21 cellular contexts compared by ENCODE assay signal in genomic region chr1:96746440-96747223, GRCh38. TPM values are rescaled to one million over a fixed set of nuclear protein-coding genes. Genes with fewer than 3 reads are reported as not detected.
A peak's percentile ranks its signal among the peaks of the same experiment; 100 is the strongest.
DNase-seq lines count a peak whose midpoint lies in the region; ATAC-seq, FAIRE-seq and TF ChIP-seq lines count a peak whose summit lies in the region.
"Had no signal": no experiment of that assay in that cellular context is flagged by ENCODE, and none has a peak within 500 bp of the region (broad histone marks: within the 10 kb centered on the region; RNA-seq: fewer than 3 reads in every experiment).

No MANE protein-coding gene starts in this region.

- H3K27me3 ChIP-seq in MG63 = no peaks in the 10 kb centered on the region

- no peaks in the 10 kb centered on the region for H3K4me1 Mint-ChIP-seq in activated naive CD4-positive, alpha-beta T cell treated with anti-CD3 and anti-CD28 coated beads, Interleukin-2, amount 10 ng/mL, durations not matched to agents 7 days and 5 days
- peaks cover 9% of the 10 kb centered on the region for H3K4me1 Mint-ChIP-seq in memory B cell
- peaks cover 25% of the 10 kb centered on the region for H3K4me1 Mint-ChIP-seq in progenitor cell of endocrine pancreas (ENCODE audit: low read depth)

- H3K27me3 Mint-ChIP-seq in activated naive CD4-positive, alpha-beta T cell treated with anti-CD3 and anti-CD28 coated beads, Interleukin-2, amount 10 ng/mL, durations not matched to agents 7 days and 5 days = no peaks in the 10 kb centered on the region
- H3K27me3 Mint-ChIP-seq in memory B cell = no peaks in the 10 kb centered on the region
- no peaks in the 10 kb centered on the region for H3K27me3 Mint-ChIP-seq in progenitor cell of endocrine pancreas

- FAIRE-seq in H54 (lab: Jason Lieb, UNC) (peak; percentile 23), GM12891 (lab: Jason Lieb, UNC) (no peak)
- FAIRE-seq: D721Med had no signal

- CTCF ChIA-PET in activated naive CD4-positive, alpha-beta T cell treated with anti-CD3 and anti-CD28 coated beads, Interleukin-2, amount 10 ng/mL, durations not matched to agents 7 days and 5 days (lab: Charles Lee) = interaction anchor here (1.1 kb wide), 1 partner anchor 23 kb away, joined by 4 read pairs; no protein-coding TSS in a partner anchor

- peaks cover 21% of the 10 kb centered on the region for H3K36me3 Mint-ChIP-seq in activated naive CD4-positive, alpha-beta T cell treated with anti-CD3 and anti-CD28 coated beads, Interleukin-2, amount 10 ng/mL, durations not matched to agents 7 days and 5 days
- peaks cover 9% of the 10 kb centered on the region for H3K36me3 Mint-ChIP-seq in memory B cell
- peaks cover 20% of the 10 kb centered on the region for H3K36me3 Mint-ChIP-seq in progenitor cell of endocrine pancreas (ENCODE audit: insufficient read depth)

- H3K4me3 ChIP-seq in MG63 = no peak overlapping the region

- no peaks in the 10 kb centered on the region for H3K9me3 Mint-ChIP-seq in activated naive CD4-positive, alpha-beta T cell treated with anti-CD3 and anti-CD28 coated beads, Interleukin-2, amount 10 ng/mL, durations not matched to agents 7 days and 5 days
- H3K9me3 Mint-ChIP-seq in memory B cell = peaks cover 1% of the 10 kb centered on the region
- no peaks in the 10 kb centered on the region for H3K9me3 Mint-ChIP-seq in progenitor cell of endocrine pancreas (ENCODE audit: low read depth)

- peak overlapping the region; percentile 45 for H3K27ac Mint-ChIP-seq in activated naive CD4-positive, alpha-beta T cell treated with anti-CD3 and anti-CD28 coated beads, Interleukin-2, amount 10 ng/mL, durations not matched to agents 7 days and 5 days
- H3K27ac Mint-ChIP-seq in memory B cell = peak overlapping the region; percentile 50
- peak overlapping the region; percentile 41 for H3K27ac Mint-ChIP-seq in progenitor cell of endocrine pancreas

- no peak for TF ChIP-seq CTCF in progenitor cell of endocrine pancreas (IDR thresholded peaks at IDR 0.05; ENCODE audit: unreplicated experiment)

- no peak overlapping the region for H3K4me3 Mint-ChIP-seq in activated naive CD4-positive, alpha-beta T cell treated with anti-CD3 and anti-CD28 coated beads, Interleukin-2, amount 10 ng/mL, durations not matched to agents 7 days and 5 days
- H3K4me3 Mint-ChIP-seq in memory B cell (no peak overlapping the region), progenitor cell of endocrine pancreas (ENCODE audit: low read depth) (no peak overlapping the region)

- no peak for DNase-seq in activated naive CD4-positive, alpha-beta T cell treated with anti-CD3 and anti-CD28 coated beads, Interleukin-2, amount 10 ng/mL, durations not matched to agents 7 days and 5 days
- DNase-seq in activated naive CD4-positive, alpha-beta T cell treated with anti-CD3 and anti-CD28 coated beads, Interleukin-2, amount 50 U/mL, for 16 hours = no peak
- DNase-seq in H54 (ENCODE audit: insufficient read length, low spot score) (no peak), memory B cell (ENCODE audit: low spot score in 2 of 2) (no peak), progenitor cell of endocrine pancreas (ENCODE audit: low spot score, unreplicated experiment) (no peak), MG63 (no peak), GM12891 (ENCODE audit: insufficient read length, low spot score) (no peak), NCI-H1694 treated with DMSO at 0.1 percent for 48 hours (lab: John Stamatoyannopoulos, UW) (no peak)
- DNase-seq: DMS53, EL, GF-D8, HCEC 1CT, NCI-H1048, NCI-H1417 treated with DMSO at 0.1 percent for 48 hours, NCI-H187 treated with DMSO at 0.1 percent for 48 hours, NCI-H2107, NCI-H510A, NCI-H748 treated with DMSO at 0.1 percent for 48 hours, SIG-M5, SK-N-SH had no signal

- no peaks in the 10 kb centered on the region for H3K9me3 ChIP-seq in MG63
- H3K9me3 ChIP-seq: SK-N-SH had no signal

- no peak for ATAC-seq in memory B cell (ENCODE audit: low read depth)

- peaks cover 37% of the 10 kb centered on the region for H3K36me3 ChIP-seq in MG63

- TF ChIP-seq POLR2A in H54 (IDR thresholded peaks at IDR 0.05; ENCODE audit: low read depth, low read length) (no peak), GM12891 (IDR thresholded peaks at IDR 0.05; ENCODE audit: low read depth, low read length) (no peak)

TF ChIP-seq in GM12891, 5 proteins besides CTCF, POLR2A, EP300 and RAD21:
- TF ChIP-seq POU2F2 (IDR thresholded peaks at IDR 0.05; ENCODE audit: low read depth, low read length) = no peak

RNA-seq across cellular contexts. Expression of gene PTBP2, which starts 25.0 kb away (rescaled TPM):
- 91.2 and 91.8 TPM in 2 replicates for total RNA-seq in progenitor cell of endocrine pancreas
- 45.6 and 55.0 TPM in 2 replicates for total RNA-seq in MG63 (2014; rRNA removed; shearing (Covaris generic); ENCODE audit: low replicate concordance)
- 4.1 TPM for polyA plus RNA-seq in GM12891 (2012; ENCODE audit: low read depth, missing spikeins)
